ENCODE assay signal across 24 cellular contexts in the genomic region with DNA sequence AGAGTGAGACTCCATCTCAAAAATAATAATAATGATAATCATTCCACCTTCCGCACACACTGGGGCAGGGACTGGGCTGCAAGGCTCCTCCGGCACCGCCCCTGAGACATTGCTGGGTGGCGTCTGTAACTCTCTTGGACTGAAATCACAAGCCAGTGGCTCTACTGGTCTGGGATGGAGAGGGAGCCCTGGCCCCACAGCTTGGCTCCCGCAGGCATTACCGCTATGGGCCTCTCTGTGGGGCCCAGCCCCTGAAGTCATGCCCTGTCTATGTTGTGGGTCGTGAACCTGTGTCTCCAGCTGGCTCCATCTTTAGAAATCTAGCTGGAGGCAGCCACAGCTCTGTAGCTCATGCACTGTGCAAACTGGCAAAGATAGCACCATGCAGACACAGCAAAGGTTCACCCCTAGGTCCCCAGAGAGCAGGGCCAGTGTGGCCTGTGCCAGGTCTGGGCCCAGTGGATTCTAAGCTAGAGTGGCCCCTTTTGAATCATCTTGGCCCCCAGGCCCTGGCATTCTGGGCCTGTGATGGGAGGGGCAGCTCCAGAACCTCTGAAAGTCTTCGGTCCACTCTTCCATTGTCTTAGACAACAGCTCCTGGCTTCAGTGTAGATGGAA. TPM values are rescaled to one million over a fixed set of nuclear protein-coding genes. Genes with fewer than 3 reads are reported as not detected.
DNase-seq lines count a peak whose midpoint lies in the region; TF ChIP-seq lines count a peak whose summit lies in the region.
"Had no signal": no experiment of that assay in that cellular context is flagged by ENCODE, and none has a peak within 500 bp of the region (broad histone marks: within the 10 kb centered on the region; RNA-seq: fewer than 3 reads in every experiment).

No MANE protein-coding gene starts in this region.

- H3K4me3 ChIP-seq in right atrium auricular region (no peak overlapping the region), left ventricle myocardium inferior (no peak overlapping the region), colonic mucosa (no peak overlapping the region)
- H3K4me3 ChIP-seq: K562, mucosa of descending colon, upper lobe of right lung had no signal

- H3K4me1 Mint-ChIP-seq in mesothelial cell of epicardium = peaks cover 47% of the 10 kb centered on the region

- DNase-seq in right atrium auricular region (ENCODE audit: low spot score) (peak; percentile 43), left ventricle myocardium inferior (no peak), colonic mucosa (peak; percentile 9), mesothelial cell of epicardium (ENCODE audit: low spot score in 2 of 2, unreplicated experiment in 2 of 2) (no peak), ureter (ENCODE audit: low spot score) (peak; percentile 19), GF-D8 (lab: John Stamatoyannopoulos, UW) (no peak), RKO (ENCODE audit: low spot score) (no peak), erythroblast (lab: John Stamatoyannopoulos, UW) (no peak)
- DNase-seq: activated CD8-positive, alpha-beta memory T cell treated with anti-CD3 and anti-CD28 coated beads, Interleukin-2, amount 50 U/mL, for 48 hours; anterior cingulate cortex; C1 segment of cervical spinal cord; DMS79 treated with DMSO at 0.1 percent for 48 hours; mucosa of descending colon; NCI-H1105 treated with DMSO at 0.1 percent for 48 hours; NCI-H2029 treated with DMSO at 0.1 percent for 48 hours; NCI-H226; NCI-H69; retina; T-helper 1 cell; upper lobe of right lung had no signal

- H3K27me3 ChIP-seq in right atrium auricular region (no peaks in the 10 kb centered on the region), left ventricle myocardium inferior (ENCODE audit: low read depth) (peaks cover 49% of the 10 kb centered on the region), colonic mucosa (no peaks in the 10 kb centered on the region)

- intact Hi-C loops in left ventricle myocardium inferior (cut with micrococcal nuclease) = no loop called here
- intact Hi-C loops in colonic mucosa (cut with DNase I) = no loop called here

- no peaks in the 10 kb centered on the region for H3K36me3 ChIP-seq in right atrium auricular region
- no peaks in the 10 kb centered on the region for H3K36me3 ChIP-seq in left ventricle myocardium inferior
- H3K36me3 ChIP-seq in colonic mucosa = no peaks in the 10 kb centered on the region
- H3K36me3 ChIP-seq: upper lobe of right lung had no signal

- H3K4me3 Mint-ChIP-seq in mesothelial cell of epicardium = no peak overlapping the region
- H3K4me3 Mint-ChIP-seq: activated naive CD8-positive, alpha-beta T cell; nephron had no signal

- no peak for TF ChIP-seq CTCF in right atrium auricular region (IDR thresholded peaks at IDR 0.05)
- no peak for TF ChIP-seq CTCF in left ventricle myocardium inferior (IDR thresholded peaks at IDR 0.05; ENCODE audit: borderline replicate concordance)
- no peak for TF ChIP-seq CTCF in colonic mucosa (IDR thresholded peaks at IDR 0.05)
- no peak for TF ChIP-seq CTCF in mesothelial cell of epicardium (IDR thresholded peaks at IDR 0.05; ENCODE audit: unreplicated experiment)

- no peak for TF ChIP-seq POLR2A in erythroblast (IDR thresholded peaks at IDR 0.05; ENCODE audit: low read length)

- H3K4me1 ChIP-seq in right atrium auricular region = no peaks in the 10 kb centered on the region
- H3K4me1 ChIP-seq in left ventricle myocardium inferior = no peaks in the 10 kb centered on the region
- H3K4me1 ChIP-seq in colonic mucosa = no peaks in the 10 kb centered on the region

- H3K9ac ChIP-seq in colonic mucosa (ENCODE audit: low read depth in 2 of 2, low read length in 2 of 2) = no peak overlapping the region

- H3K36me3 Mint-ChIP-seq in mesothelial cell of epicardium = no peaks in the 10 kb centered on the region
- H3K36me3 Mint-ChIP-seq: activated naive CD8-positive, alpha-beta T cell had no signal

- no peaks in the 10 kb centered on the region for H3K9me3 ChIP-seq in right atrium auricular region
- no peaks in the 10 kb centered on the region for H3K9me3 ChIP-seq in left ventricle myocardium inferior (replicated peaks)
- H3K9me3 ChIP-seq in colonic mucosa = no peaks in the 10 kb centered on the region
- H3K9me3 ChIP-seq: mucosa of descending colon, upper lobe of right lung had no signal

- H3K27ac Mint-ChIP-seq in mesothelial cell of epicardium = peak overlapping the region; percentile 47
- H3K27ac Mint-ChIP-seq: activated naive CD8-positive, alpha-beta T cell had no signal

- H3K27ac ChIP-seq in right atrium auricular region (no peak overlapping the region), left ventricle myocardium inferior (replicated peaks) (no peak overlapping the region), colonic mucosa (no peak overlapping the region)
- H3K27ac ChIP-seq: RWPE1, upper lobe of right lung had no signal

- no peaks in the 10 kb centered on the region for H3K27me3 Mint-ChIP-seq in mesothelial cell of epicardium (ENCODE audit: low read depth)

- H3K9me3 Mint-ChIP-seq in mesothelial cell of epicardium = no peaks in the 10 kb centered on the region
- H3K9me3 Mint-ChIP-seq: nephron had no signal

RNA-seq across cellular contexts. Expression of gene COL5A1, which starts 36.1 kb away (rescaled TPM):
- total RNA-seq in right atrium auricular region (10 to 100 TPM; 10.9 to 22.0 TPM), left ventricle myocardium inferior (13.9 TPM), colonic mucosa (10 to 100 TPM; 10.9 to 21.7 TPM), mesothelial cell of epicardium (549 to 605 TPM (median 596 TPM) in 3 replicates), ureter (64.7 TPM)

Comparison
In these comparisons a context has a peak if more than half of its experiments do, and no peak if none do; other contexts are left out.
1. DNase-seq: peak in right atrium auricular region (single experiment), colonic mucosa (single experiment) and ureter (single experiment); none in left ventricle myocardium inferior (single experiment), mesothelial cell of epicardium (0 of 2), GF-D8 (single experiment), RKO (single experiment) and erythroblast (0 of 2).